ENCODE assay signal across 15 cellular contexts in the genomic region with DNA sequence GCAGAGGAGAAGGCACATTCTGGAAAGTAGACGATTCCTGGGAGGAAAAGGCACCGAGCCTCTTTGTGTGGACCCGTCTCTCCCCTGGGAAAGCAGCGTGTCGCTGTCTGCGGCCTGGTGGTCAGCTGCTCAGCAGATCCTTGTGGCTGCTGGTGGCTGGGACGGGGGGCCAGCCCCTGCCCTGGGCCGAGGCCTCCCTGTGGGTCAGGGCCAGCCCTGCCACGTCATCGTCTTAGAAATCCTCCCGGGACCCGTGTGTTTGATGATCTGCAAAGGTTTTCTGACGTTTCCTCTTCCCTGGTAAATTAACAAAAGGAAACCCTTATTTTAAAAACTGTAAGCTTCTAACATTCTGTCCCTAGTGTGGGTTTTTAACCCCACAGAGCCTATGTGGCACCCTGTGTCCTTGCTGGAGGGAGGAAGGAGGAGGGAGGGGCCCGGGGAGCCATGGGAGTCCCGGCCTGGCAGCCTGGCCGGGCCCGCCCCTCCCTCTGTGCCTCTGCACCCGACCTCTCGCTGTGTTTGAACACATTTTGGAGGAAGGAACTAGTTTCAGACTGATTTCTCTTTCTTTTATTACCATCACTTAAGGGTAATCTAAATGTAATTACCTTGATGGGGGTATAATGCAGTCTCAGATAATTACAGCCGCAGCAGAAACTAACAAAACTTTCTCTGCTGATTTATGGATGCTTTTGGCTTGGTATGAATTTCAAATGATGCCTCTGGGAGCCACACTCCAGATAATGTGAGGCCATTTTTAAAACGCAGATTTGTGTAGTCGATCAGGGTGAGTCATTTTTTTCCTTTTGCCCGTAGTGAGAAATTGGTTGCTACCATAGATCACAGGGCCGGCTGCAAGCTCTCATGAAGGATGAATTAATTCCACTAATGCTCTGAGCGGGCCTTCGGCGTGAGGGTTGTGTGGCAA.
DNase-seq lines count a peak whose midpoint lies in the region; ATAC-seq, FAIRE-seq and TF ChIP-seq lines count a peak whose summit lies in the region.
"Had no signal": no experiment of that assay in that cellular context is flagged by ENCODE, and none has a peak within 500 bp of the region (broad histone marks: within the 10 kb centered on the region; RNA-seq: fewer than 3 reads in every experiment).

No MANE protein-coding gene starts in this region.

- H2BK12ac ChIP-seq in H9 (ENCODE audit: insufficient read length, low read depth, low read length) = no peak overlapping the region

- H3K79me2 ChIP-seq in H9 (ENCODE audit: insufficient read depth, low read length) (no peaks in the 10 kb centered on the region), astrocyte (ENCODE audit: insufficient read depth, low read length) (peaks cover 2% of the 10 kb centered on the region)

- H3K56ac ChIP-seq in H9 (ENCODE audit: insufficient read length, low read depth, low read length) = no peak overlapping the region

- H3T11ph ChIP-seq in H9 (ENCODE audit: low read length) = no peak overlapping the region

- H4K91ac ChIP-seq in H9 (ENCODE audit: insufficient read length, low read depth, low read length) = no peak overlapping the region

- H3K4me2 ChIP-seq in H9 (ENCODE audit: insufficient read depth, insufficient read length, low read length) (no peak overlapping the region), astrocyte (ENCODE audit: low read length) (peak overlapping the region; percentile 37)

- H3K27ac Mint-ChIP-seq in H9 (no peak overlapping the region), astrocyte (ENCODE audit: unreplicated experiment) (no peak overlapping the region)
- H3K27ac Mint-ChIP-seq: activated CD4-positive, alpha-beta T cell treated with anti-CD3 and anti-CD28 coated beads for 36 hours; activated naive CD8-positive, alpha-beta T cell treated with anti-CD3 and anti-CD28 coated beads, Interleukin-2, amount 10 ng/mL, durations not matched to agents 7 days and 5 days had no signal

- no peak overlapping the region for H4K5ac ChIP-seq in H9 (ENCODE audit: insufficient read length, low read depth, low read length)

- no peak overlapping the region for H2BK120ac ChIP-seq in H9 (ENCODE audit: low read depth, low read length, poor library complexity, severe bottlenecking)

- no peak overlapping the region for H2BK15ac ChIP-seq in H9 (ENCODE audit: low read depth, low read length)

- H3K79me1 ChIP-seq in H9 (ENCODE audit: insufficient read depth, low read depth, low read length, poor library complexity, severe bottlenecking) = no peaks in the 10 kb centered on the region

- H3K23ac ChIP-seq in H9 (ENCODE audit: insufficient read length, low read depth, low read length) = no peak overlapping the region

- H3K9ac ChIP-seq in H9 (ENCODE audit: extremely low read depth, insufficient read length, low read length) (no peak overlapping the region), astrocyte (ENCODE audit: low read length) (peak overlapping the region; percentile 76)

- no peak overlapping the region for H2BK5ac ChIP-seq in H9 (ENCODE audit: insufficient read length, low read length)

- no peak for FAIRE-seq in astrocyte (lab: Jason Lieb, UNC)
- FAIRE-seq: D721Med, urothelium cell line had no signal

- no peak overlapping the region for H3K4ac ChIP-seq in H9 (ENCODE audit: low read depth, low read length)

- DNase-seq in H9 (peak; percentile 24), astrocyte (ENCODE audit: low read depth) (peak; percentile 33), right cardiac atrium (peak in 2 of 3 donors; percentile 57 to 65), stomach (no peak), NCI-H510A treated with DMSO at 0.1 percent for 48 hours (lab: John Stamatoyannopoulos, UW) (no peak), NCI-H2171 treated with DMSO at 0.1 percent for 48 hours (lab: John Stamatoyannopoulos, UW) (no peak), NCI-H187 treated with DMSO at 0.1 percent for 48 hours (lab: John Stamatoyannopoulos, UW) (no peak)
- no peak for DNase-seq in activated T-cell treated with anti-CD3 and anti-CD28 coated beads, Interleukin-2, amount 50 U/mL, for 48 hours
- DNase-seq: activated CD4-positive, alpha-beta T cell treated with anti-CD3 and anti-CD28 coated beads for 36 hours; activated naive CD8-positive, alpha-beta T cell treated with anti-CD3 and anti-CD28 coated beads, Interleukin-2, amount 10 ng/mL, durations not matched to agents 7 days and 5 days; foreskin keratinocyte; naive B cell; stimulated activated CD4-positive, alpha-beta T cell treated with anti-CD3 and anti-CD28 coated beads, Interleukin-4, amount 100 ng/mL, for 4 hours had no signal

- H3K9me3 ChIP-seq in H9 (ENCODE audit: control insufficient read depth, low read depth, low read length) = no peaks in the 10 kb centered on the region
- peaks cover 3% of the 10 kb centered on the region for H3K9me3 ChIP-seq in astrocyte (ENCODE audit: insufficient read depth, low read depth, low read length)
- H3K9me3 ChIP-seq in right cardiac atrium (ENCODE audit: control insufficient read depth, low read length) = no peaks in the 10 kb centered on the region
- peaks cover 0 to 8% (median 3%) of the 10 kb centered on the region in 4 donors for H3K9me3 ChIP-seq in stomach

- peaks cover 5% of the 10 kb centered on the region for H3K36me3 ChIP-seq in astrocyte (ENCODE audit: insufficient read depth, low read length)
- H3K36me3 ChIP-seq in stomach = peaks cover 13 to 69% (median 50%) of the 10 kb centered on the region in 4 donors

- H3K27me3 ChIP-seq in H9 (ENCODE audit: insufficient read depth, low read length) (no peaks in the 10 kb centered on the region), astrocyte (ENCODE audit: insufficient read depth, low read length) (no peaks in the 10 kb centered on the region), right cardiac atrium (ENCODE audit: control insufficient read depth, insufficient read depth) (no peaks in the 10 kb centered on the region), stomach (no peaks in the 10 kb centered on the region)
- H3K27me3 ChIP-seq: foreskin keratinocyte had no signal

- H4K8ac ChIP-seq in H9 (replicated peaks; ENCODE audit: insufficient read length, low read depth, low read length) = no peak overlapping the region

- peak overlapping the region; percentile 60 for H3K14ac ChIP-seq in H9 (ENCODE audit: insufficient read depth, low read length)

- WGBS in H9 (ENCODE audit: extremely low coverage, insufficient read length, low lambda C conversion rate) = no CpG with 5 or more reads among the region's 27 CpGs
- 61% methylated on average over 27 of the region's 27 CpGs for WGBS in right cardiac atrium
- 63 to 70% (median 68%) methylated on average over 27 of the region's 27 CpGs for WGBS in stomach, 5 donors

- H3K9me3 Mint-ChIP-seq in H9 = peaks cover 5 to 11% of the 10 kb centered on the region in 2 experiments
- H3K9me3 Mint-ChIP-seq in astrocyte (ENCODE audit: unreplicated experiment) = peaks cover 3% of the 10 kb centered on the region

- H2AFZ ChIP-seq in H9 (ENCODE audit: low read length) (no peak overlapping the region), astrocyte (ENCODE audit: low read depth, low read length) (peak overlapping the region; percentile 41)

- TF ChIP-seq CTCF in H9 (conservative IDR thresholded peaks at IDR 0.05) = no peak
- no peak for TF ChIP-seq CTCF in astrocyte (IDR thresholded peaks at IDR 0.05; ENCODE audit: insufficient read depth, low read depth, low read length)
- TF ChIP-seq CTCF in stomach (IDR thresholded peaks at IDR 0.05) = no peak

- H3K4me1 ChIP-seq in H9 (ENCODE audit: insufficient read depth, low read length) = no peaks in the 10 kb centered on the region
- peaks cover 10% of the 10 kb centered on the region for H3K4me1 ChIP-seq in astrocyte (ENCODE audit: insufficient read depth, low read length)
- H3K4me1 ChIP-seq in right cardiac atrium (ENCODE audit: control insufficient read depth, insufficient read depth, low read length) = no peaks in the 10 kb centered on the region
- peaks cover 4 to 30% (median 17%) of the 10 kb centered on the region in 4 donors for H3K4me1 ChIP-seq in stomach
- H3K4me1 ChIP-seq: foreskin keratinocyte had no signal

- H3K4me3 Mint-ChIP-seq in H9 (no peak overlapping the region), astrocyte (ENCODE audit: unreplicated experiment) (no peak overlapping the region)
- H3K4me3 Mint-ChIP-seq: activated CD4-positive, alpha-beta T cell treated with anti-CD3 and anti-CD28 coated beads for 36 hours; activated naive CD8-positive, alpha-beta T cell treated with anti-CD3 and anti-CD28 coated beads, Interleukin-2, amount 10 ng/mL, durations not matched to agents 7 days and 5 days; naive B cell had no signal

- no peaks in the 10 kb centered on the region for H3K23me2 ChIP-seq in H9 (ENCODE audit: insufficient read length, low read depth, low read length, poor library complexity, severe bottlenecking)

- no peak overlapping the region for H2BK20ac ChIP-seq in H9 (ENCODE audit: low read depth, low read length, poor library complexity, severe bottlenecking)

- no peaks in the 10 kb centered on the region; the same call in 1 of the 2 replicates for H3K27me3 Mint-ChIP-seq in H9 (ENCODE audit: low read depth)
- H3K27me3 Mint-ChIP-seq in astrocyte (ENCODE audit: low read depth, unreplicated experiment) = no peaks in the 10 kb centered on the region
- H3K27me3 Mint-ChIP-seq: activated CD4-positive, alpha-beta T cell treated with anti-CD3 and anti-CD28 coated beads for 36 hours; activated naive CD8-positive, alpha-beta T cell treated with anti-CD3 and anti-CD28 coated beads, Interleukin-2, amount 10 ng/mL, durations not matched to agents 7 days and 5 days; naive B cell had no signal

- H3K18ac ChIP-seq in H9 (ENCODE audit: insufficient read length, low read depth, low read length) = no peak overlapping the region

- H4K20me1 ChIP-seq in H9 (ENCODE audit: control insufficient read depth, insufficient read depth, insufficient read length) = no peaks in the 10 kb centered on the region
- H4K20me1 ChIP-seq in astrocyte (ENCODE audit: insufficient read depth, low read length) = no peaks in the 10 kb centered on the region

- peak; percentile 45 to 47 for ATAC-seq in right cardiac atrium
- ATAC-seq: activated CD4-positive, alpha-beta T cell treated with anti-CD3 and anti-CD28 coated beads for 36 hours; foreskin keratinocyte had no signal

- H3K4me1 Mint-ChIP-seq in H9 = peaks cover 0 to 3% of the 10 kb centered on the region in 2 experiments; a peak in 1 of 4 replicates
- peaks cover 4% of the 10 kb centered on the region for H3K4me1 Mint-ChIP-seq in astrocyte (ENCODE audit: low read depth, unreplicated experiment)
- H3K4me1 Mint-ChIP-seq: activated CD4-positive, alpha-beta T cell treated with anti-CD3 and anti-CD28 coated beads for 36 hours; naive B cell had no signal

- no peak overlapping the region for H3K27ac ChIP-seq in H9 (ENCODE audit: insufficient read length, low read depth, low read length)
- H3K27ac ChIP-seq in astrocyte (ENCODE audit: low read depth, low read length) = peak overlapping the region; percentile 70
- H3K27ac ChIP-seq in right cardiac atrium (ENCODE audit: low read length) = no peak overlapping the region
- H3K27ac ChIP-seq in stomach = peak overlapping the region in 4 of 5 donors; percentile 27 to 73 (median 58)
- H3K27ac ChIP-seq: foreskin keratinocyte had no signal

- TF ChIP-seq EP300 in stomach (IDR thresholded peaks at IDR 0.05) = no peak

- no peak for TF ChIP-seq POLR2A in stomach (IDR thresholded peaks at IDR 0.05)

- H3K36me3 Mint-ChIP-seq in H9 (ENCODE audit: insufficient read depth in 1 of 3, low read depth in 3 of 3) (peaks cover 2 to 12% (median 3%) of the 10 kb centered on the region in 3 experiments; a peak in 5 of 7 replicates), astrocyte (ENCODE audit: low read depth, unreplicated experiment) (peaks cover 23% of the 10 kb centered on the region)

- intact Hi-C loops in right cardiac atrium (cut with DNase I) (no loop called here), stomach (cut with DNase I; ENCODE audit: low total_unique reads) (no loop called here)

- H2AK5ac ChIP-seq in H9 (ENCODE audit: insufficient read length, low read length) = no peak overlapping the region

- H3K4me3 ChIP-seq in astrocyte (ENCODE audit: insufficient read depth, low read depth, low read length) (no peak overlapping the region), right cardiac atrium (ENCODE audit: low read length) (no peak overlapping the region), stomach (no peak overlapping the region)

Comparison
In these comparisons a context has a peak if more than half of its experiments do, and no peak if none do; other contexts are left out.
1. DNase-seq: peak in H9 (single experiment), astrocyte (single experiment) and right cardiac atrium (2 of 3); none in stomach (single experiment), NCI-H510A treated with DMSO at 0.1 percent for 48 hours (single experiment), NCI-H2171 treated with DMSO at 0.1 percent for 48 hours (single experiment), NCI-H187 treated with DMSO at 0.1 percent for 48 hours (single experiment) and activated T-cell treated with anti-CD3 and anti-CD28 coated beads, Interleukin-2, amount 50 U/mL, for 48 hours (0 of 2).
2. H3K27ac ChIP-seq: peak in astrocyte (single experiment) and stomach (4 of 5); none in H9 (single experiment) and right cardiac atrium (single experiment).